20 cellular contexts compared by ENCODE assay signal in the genomic region with DNA sequence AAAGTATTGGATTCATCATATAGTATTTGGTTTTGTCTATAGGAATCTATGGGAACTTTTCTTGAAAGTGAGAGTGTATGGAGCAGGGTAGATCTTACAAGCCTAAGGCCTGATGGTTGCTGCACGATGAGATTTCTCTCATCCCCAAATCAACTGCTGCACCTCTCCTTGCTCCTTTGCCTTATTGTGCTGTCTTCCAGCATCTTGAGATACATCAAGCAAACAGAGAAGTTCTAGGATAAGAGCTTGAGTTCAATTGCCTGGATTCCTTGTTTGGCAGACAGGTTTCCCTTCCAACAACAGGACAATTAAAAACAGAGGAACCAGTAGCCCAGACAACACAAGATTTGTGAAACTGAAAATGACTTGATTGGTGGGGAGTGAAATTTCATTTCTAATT. TPM values are rescaled to one million over a fixed set of nuclear protein-coding genes. Genes with fewer than 3 reads are reported as not detected.
DNase-seq lines count a peak whose midpoint lies in the region; ATAC-seq and TF ChIP-seq lines count a peak whose summit lies in the region.
"Had no signal": no experiment of that assay in that cellular context is flagged by ENCODE, and none has a peak within 500 bp of the region (broad histone marks: within the 10 kb centered on the region; RNA-seq: fewer than 3 reads in every experiment).

No MANE protein-coding gene starts in this region.

- peak overlapping the region; percentile 55 for H3K4me2 ChIP-seq in fibroblast of lung (ENCODE audit: extremely low read depth, insufficient read depth, low read length)
- H3K4me2 ChIP-seq: BLaER1 had no signal

- WGBS in psoas muscle, 3 donors: 81 to 93% (median 89%) methylated on average over 1 of the region's 1 CpG

- CTCF ChIA-PET in HEK293 (lab: Yijun Ruan, JAX): no interaction called here

- no peaks in the 10 kb centered on the region for H4K20me1 ChIP-seq in fibroblast of lung (ENCODE audit: control insufficient read depth, extremely low read depth, insufficient read depth, low read length)
- H4K20me1 ChIP-seq: BLaER1 had no signal

- DNase-seq in fibroblast of lung (ENCODE audit: low read depth in 2 of 2): no peak
- DNase-seq in psoas muscle: no peak
- no peak for DNase-seq in MV-4-11 (lab: John Stamatoyannopoulos, UW)
- DNase-seq: Calu3; CD4-positive, alpha-beta memory T cell; GF-D8; KG1; NCI-H1417; NCI-H187; NCI-H2107; NCI-H510A; NCI-H748 treated with DMSO at 0.1 percent for 48 hours; NK-92 treated with Interleukin-12 subunit alpha and Interleukin-12 subunit beta, amount 100 ng/mL, for 24 hours; SHP77 treated with DMSO at 0.1 percent for 48 hours had no signal

- no peak overlapping the region for H3K4me3 ChIP-seq in HEK293 (ENCODE audit: low read depth, low read length)
- no peak overlapping the region for H3K4me3 ChIP-seq in fibroblast of lung (replicated peaks in 1 of 4; ENCODE audit: control extremely low read depth in 1 of 4, insufficient read depth in 1 of 4, low read depth in 3 of 4, low read length in 4 of 4)
- no peak overlapping the region for H3K4me3 ChIP-seq in psoas muscle
- H3K4me3 ChIP-seq: BLaER1 had no signal

- no peak for TF ChIP-seq CTCF in HEK293 (tag by site-specific recombination; IDR thresholded peaks at IDR 0.05)
- TF ChIP-seq CTCF in VCaP (conservative IDR thresholded peaks at IDR 0.05): no peak
- TF ChIP-seq CTCF in fibroblast of lung (conservative IDR thresholded peaks at IDR 0.05 in 1 of 2, IDR thresholded peaks at IDR 0.05 in 1 of 2; ENCODE audit: low read depth in 1 of 2, low read length in 2 of 2): no peak
- no peak for TF ChIP-seq CTCF in psoas muscle (IDR thresholded peaks at IDR 0.05)

- H2AFZ ChIP-seq in fibroblast of lung (ENCODE audit: low read length): no peak overlapping the region

- H3K4me1 ChIP-seq in HEK293 (ENCODE audit: control insufficient read depth, insufficient read depth, low read length) (peaks cover 21% of the 10 kb centered on the region; the same call in 1 of the 2 replicates), fibroblast of lung (ENCODE audit: control insufficient read depth, extremely low read depth, insufficient read depth, low read length) (no peaks in the 10 kb centered on the region), psoas muscle (peaks cover 33% of the 10 kb centered on the region)
- H3K4me1 ChIP-seq: BLaER1 had no signal

- H3K9ac ChIP-seq in fibroblast of lung (ENCODE audit: insufficient read depth, low read length): no peak overlapping the region
- H3K9ac ChIP-seq: BLaER1 had no signal

- H3K9me3 ChIP-seq in HEK293 (ENCODE audit: control insufficient read depth, insufficient read depth, low read depth, low read length): no peaks in the 10 kb centered on the region
- H3K9me3 ChIP-seq in fibroblast of lung (ENCODE audit: control insufficient read depth, insufficient read depth, low read depth, low read length): no peaks in the 10 kb centered on the region
- no peaks in the 10 kb centered on the region for H3K9me3 ChIP-seq in psoas muscle
- H3K9me3 ChIP-seq: BLaER1 had no signal

- H3K36me3 ChIP-seq in HEK293 (ENCODE audit: control insufficient read depth in 2 of 2, insufficient read depth in 1 of 2, low read length in 2 of 2) (no peaks in the 10 kb centered on the region), fibroblast of lung (ENCODE audit: control insufficient read depth, insufficient read depth, low read length) (no peaks in the 10 kb centered on the region), psoas muscle (ENCODE audit: insufficient read depth in 1 of 2, low read depth in 1 of 2) (peaks cover 0 to 7% of the 10 kb centered on the region in 2 donors)
- H3K36me3 ChIP-seq: BLaER1 had no signal

- POLR2A ChIA-PET in HEK293 (lab: Yijun Ruan, JAX): no interaction called here

- peaks cover 7% of the 10 kb centered on the region for H3K79me2 ChIP-seq in fibroblast of lung (ENCODE audit: control insufficient read depth, insufficient read depth, low read length)

- intact Hi-C loops in psoas muscle (cut with DNase I): loop anchor here in 1 of 2 donors (5.0 kb wide), 1 partner anchor 43 kb away; no protein-coding TSS in a partner anchor

- H3K27me3 ChIP-seq in fibroblast of lung (ENCODE audit: control insufficient read depth, insufficient read depth, low read length) (no peaks in the 10 kb centered on the region), psoas muscle (ENCODE audit: insufficient read depth in 3 of 3, low read length in 2 of 3) (no peaks in the 10 kb centered on the region)
- H3K27me3 ChIP-seq: BLaER1 had no signal

- ATAC-seq in psoas muscle (no peak), HG02970 (IDR thresholded peaks at IDR 0.05; ENCODE audit: low FRiP score, unreplicated experiment) (no peak)
- ATAC-seq in activated CD4-positive, CD25-positive, alpha-beta regulatory T cell treated with anti-CD3 and anti-CD28 coated beads, Interleukin-2, amount 50 U/mL, for 24 hours: no peak
- ATAC-seq: SK-N-SH treated with all-trans-retinoic acid at 6 μM for 48 hours had no signal

- H3K27ac ChIP-seq in HEK293 (ENCODE audit: extremely low read depth, low read depth, low read length): peak overlapping the region; percentile 65
- H3K27ac ChIP-seq in VCaP: peak overlapping the region; percentile 98; the same call in 1 of the 2 replicates
- no peak overlapping the region for H3K27ac ChIP-seq in fibroblast of lung (ENCODE audit: insufficient read depth, low read length)
- H3K27ac ChIP-seq in psoas muscle: peak overlapping the region; percentile 33
- H3K27ac ChIP-seq: BLaER1 had no signal

TF ChIP-seq in HEK293, 187 proteins besides CTCF, POLR2A, EP300 and RAD21:
- TF ChIP-seq ZBTB17 (tag by site-specific recombination; IDR thresholded peaks at IDR 0.05): peak; percentile 85
- TF ChIP-seq ZNF561 (tag by site-specific recombination; IDR thresholded peaks at IDR 0.05; ENCODE audit: borderline replicate concordance): no peak

RNA-seq across cellular contexts. Expression of gene CPED1, which starts 56.6 kb away (rescaled TPM):
- total RNA-seq in fibroblast of lung (84.0 and 196 TPM in 2 replicates), psoas muscle (10 to 100 TPM; 12.0 to 39.2 (median 23.1) TPM)
- polyA plus RNA-seq in fibroblast of lung (70.2 and 83.2 TPM in 2 replicates), psoas muscle (10 to 100 TPM in 1 of 3 donors, 1 to 10 TPM in 1, under 1 TPM in 1; 0.90 to 11.7 (median 4.9) TPM)
- 46.2 and 59.8 TPM in 2 replicates for polyA plus RNA-seq in fibroblast of lung (2012)
- 142 and 352 TPM in 2 replicates for polyA minus RNA-seq in fibroblast of lung (ENCODE audit: low replicate concordance)
- polyA plus RNA-seq: CD4-positive, alpha-beta memory T cell had no signal
